1 cellular context compared by ENCODE assay signal in the genomic region with DNA sequence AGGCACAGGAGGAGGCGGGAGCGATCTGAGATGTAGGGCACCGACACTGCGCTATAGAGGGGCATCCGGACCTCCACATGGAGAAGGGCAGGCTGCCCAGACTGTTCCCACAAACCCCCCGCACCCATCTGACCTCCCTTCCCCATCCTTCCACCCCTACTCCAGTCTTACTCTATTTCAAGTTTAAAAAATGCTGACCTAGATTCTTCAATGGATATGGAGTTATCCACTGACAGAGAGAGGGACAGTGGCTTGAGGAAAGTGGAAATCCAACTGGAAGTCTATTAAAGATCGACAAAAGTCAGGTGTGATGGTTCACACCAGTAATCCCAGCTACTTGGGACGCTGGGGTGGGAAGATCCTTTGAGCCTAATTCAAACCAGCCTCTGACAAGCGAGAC.
A peak's percentile ranks its signal among the peaks of the same experiment; 100 is the strongest.
TF ChIP-seq lines count a peak whose summit lies in the region.

No MANE protein-coding gene starts in this region.

TF ChIP-seq in HepG2, 621 proteins besides CTCF, POLR2A, EP300 and RAD21:
- TF ChIP-seq NR2F6 (IDR thresholded peaks at IDR 0.05) (no peak), NR2F6 (CRISPR knock-in tag; IDR thresholded peaks at IDR 0.05) (no peak), ZNF20 (CRISPR knock-in tag; IDR thresholded peaks at IDR 0.05) (no peak), MAFF (IDR thresholded peaks at IDR 0.05; ENCODE audit: low read depth, low read length) (0 out of 2 replicates have a peak, but pooled peaks have one; percentile 15), GZF1 (CRISPR knock-in tag; IDR thresholded peaks at IDR 0.05) (no peak), MAFK (conservative IDR thresholded peaks at IDR 0.05 in 1 of 2, IDR thresholded peaks at IDR 0.05 in 1 of 2; ENCODE audit: low read length in 2 of 2) (peak; percentile 56 to 74)
- TF ChIP-seq, protein P1, sequence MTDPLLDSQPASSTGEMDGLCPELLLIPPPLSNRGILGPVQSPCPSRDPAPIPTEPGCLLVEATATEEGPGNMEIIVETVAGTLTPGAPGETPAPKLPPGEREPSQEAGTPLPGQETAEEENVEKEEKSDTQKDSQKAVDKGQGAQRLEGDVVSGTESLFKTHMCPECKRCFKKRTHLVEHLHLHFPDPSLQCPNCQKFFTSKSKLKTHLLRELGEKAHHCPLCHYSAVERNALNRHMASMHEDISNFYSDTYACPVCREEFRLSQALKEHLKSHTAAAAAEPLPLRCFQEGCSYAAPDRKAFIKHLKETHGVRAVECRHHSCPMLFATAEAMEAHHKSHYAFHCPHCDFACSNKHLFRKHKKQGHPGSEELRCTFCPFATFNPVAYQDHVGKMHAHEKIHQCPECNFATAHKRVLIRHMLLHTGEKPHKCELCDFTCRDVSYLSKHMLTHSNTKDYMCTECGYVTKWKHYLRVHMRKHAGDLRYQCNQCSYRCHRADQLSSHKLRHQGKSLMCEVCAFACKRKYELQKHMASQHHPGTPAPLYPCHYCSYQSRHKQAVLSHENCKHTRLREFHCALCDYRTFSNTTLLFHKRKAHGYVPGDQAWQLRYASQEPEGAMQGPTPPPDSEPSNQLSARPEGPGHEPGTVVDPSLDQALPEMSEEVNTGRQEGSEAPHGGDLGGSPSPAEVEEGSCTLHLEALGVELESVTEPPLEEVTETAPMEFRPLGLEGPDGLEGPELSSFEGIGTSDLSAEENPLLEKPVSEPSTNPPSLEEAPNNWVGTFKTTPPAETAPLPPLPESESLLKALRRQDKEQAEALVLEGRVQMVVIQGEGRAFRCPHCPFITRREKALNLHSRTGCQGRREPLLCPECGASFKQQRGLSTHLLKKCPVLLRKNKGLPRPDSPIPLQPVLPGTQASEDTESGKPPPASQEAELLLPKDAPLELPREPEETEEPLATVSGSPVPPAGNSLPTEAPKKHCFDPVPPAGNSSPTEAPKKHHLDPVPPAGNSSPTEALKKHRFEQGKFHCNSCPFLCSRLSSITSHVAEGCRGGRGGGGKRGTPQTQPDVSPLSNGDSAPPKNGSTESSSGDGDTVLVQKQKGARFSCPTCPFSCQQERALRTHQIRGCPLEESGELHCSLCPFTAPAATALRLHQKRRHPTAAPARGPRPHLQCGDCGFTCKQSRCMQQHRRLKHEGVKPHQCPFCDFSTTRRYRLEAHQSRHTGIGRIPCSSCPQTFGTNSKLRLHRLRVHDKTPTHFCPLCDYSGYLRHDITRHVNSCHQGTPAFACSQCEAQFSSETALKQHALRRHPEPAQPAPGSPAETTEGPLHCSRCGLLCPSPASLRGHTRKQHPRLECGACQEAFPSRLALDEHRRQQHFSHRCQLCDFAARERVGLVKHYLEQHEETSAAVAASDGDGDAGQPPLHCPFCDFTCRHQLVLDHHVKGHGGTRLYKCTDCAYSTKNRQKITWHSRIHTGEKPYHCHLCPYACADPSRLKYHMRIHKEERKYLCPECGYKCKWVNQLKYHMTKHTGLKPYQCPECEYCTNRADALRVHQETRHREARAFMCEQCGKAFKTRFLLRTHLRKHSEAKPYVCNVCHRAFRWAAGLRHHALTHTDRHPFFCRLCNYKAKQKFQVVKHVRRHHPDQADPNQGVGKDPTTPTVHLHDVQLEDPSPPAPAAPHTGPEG (CRISPR knock-in tag; IDR thresholded peaks at IDR 0.05) = no peak
